In genomic region chr11:90332415-90332814, GRCh38 we compare ENCODE assay signal across 12 cellular contexts.
"Had no signal": no experiment of that assay in that cellular context is flagged by ENCODE, and none has a peak within 500 bp of the region (broad histone marks: within the 10 kb centered on the region; RNA-seq: fewer than 3 reads in every experiment).

No MANE protein-coding gene starts in this region.

- H3K36me3 ChIP-seq: neutrophil had no signal

- H3K9me3 ChIP-seq: neutrophil had no signal

- ATAC-seq: effector memory CD8-positive, alpha-beta T cell; natural killer cell; stimulated activated effector memory CD8-positive, alpha-beta T cell treated with anti-CD3 and anti-CD28 coated beads, Interleukin-12 subunit alpha, Interleukin-12 subunit beta, amount 100 ng/mL, for 72 hours had no signal

- H3K27ac ChIP-seq: neutrophil had no signal

- H3K27me3 ChIP-seq: neutrophil had no signal

- DNase-seq: activated CD4-positive, alpha-beta T cell treated with anti-CD3 and anti-CD28 coated beads, Interleukin-2, amount 50 U/mL, for 1 hour; activated CD8-positive, alpha-beta memory T cell treated with anti-CD3 and anti-CD28 coated beads for 24 hours; activated naive CD4-positive, alpha-beta T cell; activated naive CD8-positive, alpha-beta T cell treated with anti-CD3 and anti-CD28 coated beads, Interleukin-2, amount 10 ng/mL, durations not matched to agents 7 days and 5 days; effector memory CD8-positive, alpha-beta T cell; erythroblast; hippocampal formation; mesendoderm; natural killer cell; retina had no signal
